Comparison of ENCODE assay signal across 12 cellular contexts in genomic region chr3:12268050-12268449, GRCh38.
"Had no signal": no experiment of that assay in that cellular context is flagged by ENCODE, and none has a peak within 500 bp of the region (broad histone marks: within the 10 kb centered on the region; RNA-seq: fewer than 3 reads in every experiment).

No MANE protein-coding gene starts in this region.

- H3K27ac Mint-ChIP-seq: activated CD4-positive, alpha-beta T cell treated with anti-CD3 and anti-CD28 coated beads, Interleukin-2, amount 10 ng/mL, durations not matched to agents 7 days and 5 days; activated naive CD4-positive, alpha-beta T cell treated with anti-CD3 and anti-CD28 coated beads for 36 hours; naive thymus-derived CD4-positive, alpha-beta T cell had no signal

- DNase-seq: activated CD4-positive, alpha-beta T cell treated with anti-CD3 and anti-CD28 coated beads, Interleukin-2, amount 10 ng/mL, durations not matched to agents 7 days and 5 days; activated CD4-positive, CD25-positive, alpha-beta regulatory T cell; activated CD8-positive, alpha-beta memory T cell treated with anti-CD3 and anti-CD28 coated beads for 24 hours; activated naive CD4-positive, alpha-beta T cell treated with anti-CD3 and anti-CD28 coated beads for 36 hours; colonic mucosa; effector CD8-positive, alpha-beta T cell; hypothalamus; naive thymus-derived CD4-positive, alpha-beta T cell; posterior cingulate gyrus; small intestine; stomach; uterus had no signal

- H3K36me3 Mint-ChIP-seq: naive thymus-derived CD4-positive, alpha-beta T cell had no signal

- H3K4me1 Mint-ChIP-seq: activated CD4-positive, alpha-beta T cell treated with anti-CD3 and anti-CD28 coated beads, Interleukin-2, amount 10 ng/mL, durations not matched to agents 7 days and 5 days had no signal

- H3K9me3 Mint-ChIP-seq: activated CD4-positive, alpha-beta T cell treated with anti-CD3 and anti-CD28 coated beads, Interleukin-2, amount 10 ng/mL, durations not matched to agents 7 days and 5 days; activated naive CD4-positive, alpha-beta T cell treated with anti-CD3 and anti-CD28 coated beads for 36 hours; naive thymus-derived CD4-positive, alpha-beta T cell had no signal

- H3K4me3 Mint-ChIP-seq: activated CD4-positive, alpha-beta T cell treated with anti-CD3 and anti-CD28 coated beads, Interleukin-2, amount 10 ng/mL, durations not matched to agents 7 days and 5 days; activated naive CD4-positive, alpha-beta T cell treated with anti-CD3 and anti-CD28 coated beads for 36 hours; naive thymus-derived CD4-positive, alpha-beta T cell had no signal

- FAIRE-seq: small intestine had no signal

- ATAC-seq: naive thymus-derived CD4-positive, alpha-beta T cell had no signal
